ENCODE assay signal across 8 cellular contexts in the genomic region with DNA sequence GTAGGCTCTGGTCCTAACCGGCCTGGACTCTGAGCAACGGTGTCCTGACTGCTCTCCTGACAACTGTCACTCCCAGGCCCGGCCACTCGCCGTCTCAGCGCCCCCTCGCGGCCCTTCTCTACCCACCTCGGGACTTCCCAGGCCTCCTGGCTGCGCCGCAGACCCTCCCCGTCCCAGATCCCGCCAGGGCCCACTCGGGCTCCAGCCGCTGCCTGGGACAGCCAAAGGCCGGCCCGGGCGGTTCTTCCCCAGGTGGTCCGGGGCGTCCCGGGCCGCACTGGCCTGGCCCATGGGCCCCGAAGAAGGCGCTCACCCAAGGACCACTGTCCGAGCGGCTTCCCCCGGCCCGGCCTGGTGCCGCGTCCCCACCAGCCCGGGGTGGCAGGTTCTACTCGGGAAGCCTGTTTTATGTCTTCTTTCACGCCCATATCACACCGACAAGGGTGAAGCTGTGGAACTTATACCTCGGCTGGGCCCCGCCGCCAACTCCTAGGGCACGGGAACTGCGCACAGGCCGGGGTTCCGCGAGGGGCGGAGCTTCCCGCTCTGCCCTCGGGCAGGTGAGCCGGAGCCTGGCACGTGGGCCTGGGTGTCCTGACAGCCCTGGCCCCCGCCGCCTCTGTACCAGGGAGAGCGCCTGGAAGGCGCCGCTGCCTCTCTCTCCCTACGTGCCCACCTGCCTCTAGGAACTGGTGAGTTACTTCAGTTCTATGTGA.
DNase-seq lines count a peak whose midpoint lies in the region; ATAC-seq and TF ChIP-seq lines count a peak whose summit lies in the region.

No MANE protein-coding gene starts in this region.

- no peaks in the 10 kb centered on the region for H3K36me3 Mint-ChIP-seq in activated T-cell treated with anti-CD3 and anti-CD28 coated beads, Interleukin-2, amount 50 U/mL, for 4 hours (ENCODE audit: insufficient read depth)
- no peaks in the 10 kb centered on the region for H3K36me3 Mint-ChIP-seq in natural killer cell
- H3K36me3 Mint-ChIP-seq in stimulated activated memory B cell treated with anti-CD40 and anti-IgM and Interleukin-4, amounts not matched to agents 10 μg/mL and 1 μg/mL and 100 μg/mL, for 72 hours = no peaks in the 10 kb centered on the region

- H3K9me3 Mint-ChIP-seq in activated T-cell treated with anti-CD3 and anti-CD28 coated beads, Interleukin-2, amount 50 U/mL, for 4 hours = no peaks in the 10 kb centered on the region
- H3K9me3 Mint-ChIP-seq in natural killer cell = no peaks in the 10 kb centered on the region
- H3K9me3 Mint-ChIP-seq in stimulated activated memory B cell treated with anti-CD40 and anti-IgM and Interleukin-4, amounts not matched to agents 10 μg/mL and 1 μg/mL and 100 μg/mL, for 72 hours = no peaks in the 10 kb centered on the region

- H3K4me1 Mint-ChIP-seq in activated T-cell treated with anti-CD3 and anti-CD28 coated beads, Interleukin-2, amount 50 U/mL, for 4 hours (ENCODE audit: low read depth) = peaks cover 7% of the 10 kb centered on the region
- peaks cover 0 to 10% of the 10 kb centered on the region in 2 donors for H3K4me1 Mint-ChIP-seq in natural killer cell
- peaks cover 6% of the 10 kb centered on the region for H3K4me1 Mint-ChIP-seq in stimulated activated memory B cell treated with anti-CD40 and anti-IgM and Interleukin-4, amounts not matched to agents 10 μg/mL and 1 μg/mL and 100 μg/mL, for 72 hours

- peaks cover 2% of the 10 kb centered on the region for H3K27me3 Mint-ChIP-seq in activated T-cell treated with anti-CD3 and anti-CD28 coated beads, Interleukin-2, amount 50 U/mL, for 4 hours (ENCODE audit: low read depth)
- H3K27me3 Mint-ChIP-seq in natural killer cell (ENCODE audit: low read depth in 2 of 2) = peaks cover 8% of the 10 kb centered on the region in 2 donors
- no peaks in the 10 kb centered on the region for H3K27me3 Mint-ChIP-seq in stimulated activated memory B cell treated with anti-CD40 and anti-IgM and Interleukin-4, amounts not matched to agents 10 μg/mL and 1 μg/mL and 100 μg/mL, for 72 hours

- in situ Hi-C loops in KBM-7 (cut with MboI; ENCODE audit: low pct_unique_long_range_greater_than_20kb, low sequenced_read_pairs) = no loop called here

- DNase-seq in NCI-H510A (lab: John Stamatoyannopoulos, UW) (peak; percentile 36), fibroblast of peridontal ligament (ENCODE audit: extremely low read depth) (peak; percentile 46), natural killer cell (peak; percentile 54), KBM-7 (no peak)
- DNase-seq in activated T-cell treated with anti-CD3 and anti-CD28 coated beads, Interleukin-2, amount 50 U/mL, for 4 hours = peak; percentile 71

- ATAC-seq in GM18502 (IDR thresholded peaks at IDR 0.05; ENCODE audit: poor library complexity, unreplicated experiment) = peak; percentile 97
- peak; percentile 94 for ATAC-seq in HG02870 (IDR thresholded peaks at IDR 0.05; ENCODE audit: unreplicated experiment)
- peak; percentile 92 for ATAC-seq in activated T-cell treated with anti-CD3 and anti-CD28 coated beads, Interleukin-2, amount 50 U/mL, for 4 hours
- peak; percentile 87 to 91 (median 90) for ATAC-seq in natural killer cell
- ATAC-seq in stimulated activated memory B cell treated with anti-CD40 and anti-IgM and Interleukin-4, amounts not matched to agents 10 μg/mL and 1 μg/mL and 100 μg/mL, for 72 hours = peak; percentile 92

- peak overlapping the region; percentile 79 for H3K4me3 Mint-ChIP-seq in activated T-cell treated with anti-CD3 and anti-CD28 coated beads, Interleukin-2, amount 50 U/mL, for 4 hours
- peak overlapping the region; percentile 78 for H3K4me3 Mint-ChIP-seq in natural killer cell
- H3K4me3 Mint-ChIP-seq in stimulated activated memory B cell treated with anti-CD40 and anti-IgM and Interleukin-4, amounts not matched to agents 10 μg/mL and 1 μg/mL and 100 μg/mL, for 72 hours = peak overlapping the region; percentile 53

- peak; percentile 72 for TF ChIP-seq CTCF in natural killer cell (IDR thresholded peaks at IDR 0.05)

- peak overlapping the region in 1 of 2 donors; percentile 60 for H3K27ac Mint-ChIP-seq in natural killer cell
- peak overlapping the region; percentile 57 for H3K27ac Mint-ChIP-seq in stimulated activated memory B cell treated with anti-CD40 and anti-IgM and Interleukin-4, amounts not matched to agents 10 μg/mL and 1 μg/mL and 100 μg/mL, for 72 hours

- intact Hi-C loops in natural killer cell (cut with micrococcal nuclease) = no loop called here
